ENCODE assay signal across 1 cellular context in genomic region chr1:201883786-201884185, GRCh38.
TF ChIP-seq lines count a peak whose summit lies in the region.

No MANE protein-coding gene starts in this region.

TF ChIP-seq in K562, 482 proteins besides CTCF, POLR2A, EP300 and RAD21 (continued from another document and continues in another):
- TF ChIP-seq, protein P1, sequence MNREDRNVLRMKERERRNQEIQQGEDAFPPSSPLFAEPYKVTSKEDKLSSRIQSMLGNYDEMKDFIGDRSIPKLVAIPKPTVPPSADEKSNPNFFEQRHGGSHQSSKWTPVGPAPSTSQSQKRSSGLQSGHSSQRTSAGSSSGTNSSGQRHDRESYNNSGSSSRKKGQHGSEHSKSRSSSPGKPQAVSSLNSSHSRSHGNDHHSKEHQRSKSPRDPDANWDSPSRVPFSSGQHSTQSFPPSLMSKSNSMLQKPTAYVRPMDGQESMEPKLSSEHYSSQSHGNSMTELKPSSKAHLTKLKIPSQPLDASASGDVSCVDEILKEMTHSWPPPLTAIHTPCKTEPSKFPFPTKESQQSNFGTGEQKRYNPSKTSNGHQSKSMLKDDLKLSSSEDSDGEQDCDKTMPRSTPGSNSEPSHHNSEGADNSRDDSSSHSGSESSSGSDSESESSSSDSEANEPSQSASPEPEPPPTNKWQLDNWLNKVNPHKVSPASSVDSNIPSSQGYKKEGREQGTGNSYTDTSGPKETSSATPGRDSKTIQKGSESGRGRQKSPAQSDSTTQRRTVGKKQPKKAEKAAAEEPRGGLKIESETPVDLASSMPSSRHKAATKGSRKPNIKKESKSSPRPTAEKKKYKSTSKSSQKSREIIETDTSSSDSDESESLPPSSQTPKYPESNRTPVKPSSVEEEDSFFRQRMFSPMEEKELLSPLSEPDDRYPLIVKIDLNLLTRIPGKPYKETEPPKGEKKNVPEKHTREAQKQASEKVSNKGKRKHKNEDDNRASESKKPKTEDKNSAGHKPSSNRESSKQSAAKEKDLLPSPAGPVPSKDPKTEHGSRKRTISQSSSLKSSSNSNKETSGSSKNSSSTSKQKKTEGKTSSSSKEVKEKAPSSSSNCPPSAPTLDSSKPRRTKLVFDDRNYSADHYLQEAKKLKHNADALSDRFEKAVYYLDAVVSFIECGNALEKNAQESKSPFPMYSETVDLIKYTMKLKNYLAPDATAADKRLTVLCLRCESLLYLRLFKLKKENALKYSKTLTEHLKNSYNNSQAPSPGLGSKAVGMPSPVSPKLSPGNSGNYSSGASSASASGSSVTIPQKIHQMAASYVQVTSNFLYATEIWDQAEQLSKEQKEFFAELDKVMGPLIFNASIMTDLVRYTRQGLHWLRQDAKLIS (CRISPR knock-in tag; IDR thresholded peaks at IDR 0.05), result 0 out of 2 replicates have a peak, but pooled peaks have one; percentile 29
- TF ChIP-seq ZNF589 (CRISPR knock-in tag; IDR thresholded peaks at IDR 0.05; ENCODE audit: low read depth) (peak; percentile 57; the same call in 1 of the 2 replicates), GTF2A2 (tag; IDR thresholded peaks at IDR 0.05) (no peak), ZSCAN32 (CRISPR knock-in tag; IDR thresholded peaks at IDR 0.05) (0 out of 2 replicates have a peak, but pooled peaks have one; percentile 30), ZNF79 (CRISPR knock-in tag; IDR thresholded peaks at IDR 0.05; ENCODE audit: low read depth) (no peak), NFE2 (IDR thresholded peaks at IDR 0.05; ENCODE audit: low read depth) (peak; percentile 81), MLX (CRISPR knock-in tag; conservative IDR thresholded peaks at IDR 0.05) (no peak), ZFP36 (IDR thresholded peaks at IDR 0.05; ENCODE audit: low read depth, low read length, partially characterized antibody) (no peak), ZNF124 (CRISPR knock-in tag; IDR thresholded peaks at IDR 0.05) (no peak), MEF2D (tag; conservative IDR thresholded peaks at IDR 0.05; ENCODE audit: low read depth) (0 out of 2 replicates have a peak, but pooled peaks have one; percentile 44), NR2C2 (CRISPR knock-in tag; IDR thresholded peaks at IDR 0.05) (no peak), NR2C2 (tag; IDR thresholded peaks at IDR 0.05) (peak; percentile 41; the same call in 1 of the 2 replicates), DMBX1 (CRISPR knock-in tag; IDR thresholded peaks at IDR 0.05; ENCODE audit: borderline replicate concordance) (peak; percentile 65; the same call in 1 of the 2 replicates), ZBTB49 (CRISPR knock-in tag; IDR thresholded peaks at IDR 0.05; ENCODE audit: borderline replicate concordance) (0 out of 2 replicates have a peak, but pooled peaks have one; percentile 23), THRAP3 (IDR thresholded peaks at IDR 0.05; ENCODE audit: borderline replicate concordance) (no peak), KAT2B (IDR thresholded peaks at IDR 0.05; ENCODE audit: low read depth, low read length) (no peak), FOSL1 (tag; conservative IDR thresholded peaks at IDR 0.05) (peak; percentile 84), NFXL1 (CRISPR knock-in tag; IDR thresholded peaks at IDR 0.05) (peak; percentile 84), CXXC5 (CRISPR knock-in tag; IDR thresholded peaks at IDR 0.05) (peak; percentile 29; the same call in 1 of the 2 replicates), MAFK (IDR thresholded peaks at IDR 0.05; ENCODE audit: low read length) (peak; percentile 59), NUFIP1 (IDR thresholded peaks at IDR 0.05; ENCODE audit: partially characterized antibody) (peak; percentile 18), YBX1 (IDR thresholded peaks at IDR 0.05) (no peak), ZNF445 (CRISPR knock-in tag; IDR thresholded peaks at IDR 0.05; ENCODE audit: low read depth) (no peak), SOX6 (IDR thresholded peaks at IDR 0.05) (no peak), C11orf30 (IDR thresholded peaks at IDR 0.05; ENCODE audit: low read depth) (peak; percentile 84), FOXK1 (CRISPR knock-in tag; IDR thresholded peaks at IDR 0.05; ENCODE audit: borderline replicate concordance) (peak; percentile 79; the same call in 1 of the 2 replicates), ZFP1 (CRISPR knock-in tag; IDR thresholded peaks at IDR 0.05) (no peak), SMARCA4 (IDR thresholded peaks at IDR 0.05) (peak; percentile 78; the same call in 1 of the 2 replicates), ZNF780A (CRISPR knock-in tag; IDR thresholded peaks at IDR 0.05) (no peak), ZBTB9 (CRISPR knock-in tag; IDR thresholded peaks at IDR 0.05) (0 out of 2 replicates have a peak, but pooled peaks have one; percentile 25), CHD4 (IDR thresholded peaks at IDR 0.05; ENCODE audit: insufficient read depth, insufficient replicate concordance, low read depth, low read length, poor library complexity, severe bottlenecking) (no peak), TBP (optimal IDR thresholded peaks at IDR 0.05; ENCODE audit: low read depth, low read length) (no peak), ZNF696 (CRISPR knock-in tag; conservative IDR thresholded peaks at IDR 0.05) (0 out of 2 replicates have a peak, but pooled peaks have one; percentile 52), ZNF324 (CRISPR knock-in tag; IDR thresholded peaks at IDR 0.05) (0 out of 2 replicates have a peak, but pooled peaks have one; percentile 14)
- TF ChIP-seq, protein P2, sequence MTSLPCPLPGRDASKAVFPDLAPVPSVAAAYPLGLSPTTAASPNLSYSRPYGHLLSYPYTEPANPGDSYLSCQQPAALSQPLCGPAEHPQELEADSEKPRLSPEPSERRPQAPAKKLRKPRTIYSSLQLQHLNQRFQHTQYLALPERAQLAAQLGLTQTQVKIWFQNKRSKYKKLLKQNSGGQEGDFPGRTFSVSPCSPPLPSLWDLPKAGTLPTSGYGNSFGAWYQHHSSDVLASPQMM (CRISPR knock-in tag; IDR thresholded peaks at IDR 0.05), result no peak
- TF ChIP-seq, protein P3, sequence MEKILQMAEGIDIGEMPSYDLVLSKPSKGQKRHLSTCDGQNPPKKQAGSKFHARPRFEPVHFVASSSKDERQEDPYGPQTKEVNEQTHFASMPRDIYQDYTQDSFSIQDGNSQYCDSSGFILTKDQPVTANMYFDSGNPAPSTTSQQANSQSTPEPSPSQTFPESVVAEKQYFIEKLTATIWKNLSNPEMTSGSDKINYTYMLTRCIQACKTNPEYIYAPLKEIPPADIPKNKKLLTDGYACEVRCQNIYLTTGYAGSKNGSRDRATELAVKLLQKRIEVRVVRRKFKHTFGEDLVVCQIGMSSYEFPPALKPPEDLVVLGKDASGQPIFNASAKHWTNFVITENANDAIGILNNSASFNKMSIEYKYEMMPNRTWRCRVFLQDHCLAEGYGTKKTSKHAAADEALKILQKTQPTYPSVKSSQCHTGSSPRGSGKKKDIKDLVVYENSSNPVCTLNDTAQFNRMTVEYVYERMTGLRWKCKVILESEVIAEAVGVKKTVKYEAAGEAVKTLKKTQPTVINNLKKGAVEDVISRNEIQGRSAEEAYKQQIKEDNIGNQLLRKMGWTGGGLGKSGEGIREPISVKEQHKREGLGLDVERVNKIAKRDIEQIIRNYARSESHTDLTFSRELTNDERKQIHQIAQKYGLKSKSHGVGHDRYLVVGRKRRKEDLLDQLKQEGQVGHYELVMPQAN (IDR thresholded peaks at IDR 0.05; ENCODE audit: borderline replicate concordance), result no peak
- TF ChIP-seq, protein P4, sequence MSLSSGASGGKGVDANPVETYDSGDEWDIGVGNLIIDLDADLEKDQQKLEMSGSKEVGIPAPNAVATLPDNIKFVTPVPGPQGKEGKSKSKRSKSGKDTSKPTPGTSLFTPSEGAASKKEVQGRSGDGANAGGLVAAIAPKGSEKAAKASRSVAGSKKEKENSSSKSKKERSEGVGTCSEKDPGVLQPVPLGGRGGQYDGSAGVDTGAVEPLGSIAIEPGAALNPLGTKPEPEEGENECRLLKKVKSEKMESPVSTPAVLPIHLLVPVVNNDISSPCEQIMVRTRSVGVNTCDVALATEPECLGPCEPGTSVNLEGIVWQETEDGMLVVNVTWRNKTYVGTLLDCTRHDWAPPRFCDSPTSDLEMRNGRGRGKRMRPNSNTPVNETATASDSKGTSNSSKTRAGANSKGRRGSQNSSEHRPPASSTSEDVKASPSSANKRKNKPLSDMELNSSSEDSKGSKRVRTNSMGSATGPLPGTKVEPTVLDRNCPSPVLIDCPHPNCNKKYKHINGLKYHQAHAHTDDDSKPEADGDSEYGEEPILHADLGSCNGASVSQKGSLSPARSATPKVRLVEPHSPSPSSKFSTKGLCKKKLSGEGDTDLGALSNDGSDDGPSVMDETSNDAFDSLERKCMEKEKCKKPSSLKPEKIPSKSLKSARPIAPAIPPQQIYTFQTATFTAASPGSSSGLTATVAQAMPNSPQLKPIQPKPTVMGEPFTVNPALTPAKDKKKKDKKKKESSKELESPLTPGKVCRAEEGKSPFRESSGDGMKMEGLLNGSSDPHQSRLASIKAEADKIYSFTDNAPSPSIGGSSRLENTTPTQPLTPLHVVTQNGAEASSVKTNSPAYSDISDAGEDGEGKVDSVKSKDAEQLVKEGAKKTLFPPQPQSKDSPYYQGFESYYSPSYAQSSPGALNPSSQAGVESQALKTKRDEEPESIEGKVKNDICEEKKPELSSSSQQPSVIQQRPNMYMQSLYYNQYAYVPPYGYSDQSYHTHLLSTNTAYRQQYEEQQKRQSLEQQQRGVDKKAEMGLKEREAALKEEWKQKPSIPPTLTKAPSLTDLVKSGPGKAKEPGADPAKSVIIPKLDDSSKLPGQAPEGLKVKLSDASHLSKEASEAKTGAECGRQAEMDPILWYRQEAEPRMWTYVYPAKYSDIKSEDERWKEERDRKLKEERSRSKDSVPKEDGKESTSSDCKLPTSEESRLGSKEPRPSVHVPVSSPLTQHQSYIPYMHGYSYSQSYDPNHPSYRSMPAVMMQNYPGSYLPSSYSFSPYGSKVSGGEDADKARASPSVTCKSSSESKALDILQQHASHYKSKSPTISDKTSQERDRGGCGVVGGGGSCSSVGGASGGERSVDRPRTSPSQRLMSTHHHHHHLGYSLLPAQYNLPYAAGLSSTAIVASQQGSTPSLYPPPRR (CRISPR knock-in tag; IDR thresholded peaks at IDR 0.05; ENCODE audit: borderline replicate concordance), result no peak
- TF ChIP-seq, protein P5, sequence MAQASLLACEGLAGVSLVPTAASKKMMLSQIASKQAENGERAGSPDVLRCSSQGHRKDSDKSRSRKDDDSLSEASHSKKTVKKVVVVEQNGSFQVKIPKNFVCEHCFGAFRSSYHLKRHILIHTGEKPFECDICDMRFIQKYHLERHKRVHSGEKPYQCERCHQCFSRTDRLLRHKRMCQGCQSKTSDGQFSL (CRISPR knock-in tag; IDR thresholded peaks at IDR 0.05), result no peak
- TF ChIP-seq, protein P5 (tag; IDR thresholded peaks at IDR 0.05), result no peak
- TF ChIP-seq, protein P6, sequence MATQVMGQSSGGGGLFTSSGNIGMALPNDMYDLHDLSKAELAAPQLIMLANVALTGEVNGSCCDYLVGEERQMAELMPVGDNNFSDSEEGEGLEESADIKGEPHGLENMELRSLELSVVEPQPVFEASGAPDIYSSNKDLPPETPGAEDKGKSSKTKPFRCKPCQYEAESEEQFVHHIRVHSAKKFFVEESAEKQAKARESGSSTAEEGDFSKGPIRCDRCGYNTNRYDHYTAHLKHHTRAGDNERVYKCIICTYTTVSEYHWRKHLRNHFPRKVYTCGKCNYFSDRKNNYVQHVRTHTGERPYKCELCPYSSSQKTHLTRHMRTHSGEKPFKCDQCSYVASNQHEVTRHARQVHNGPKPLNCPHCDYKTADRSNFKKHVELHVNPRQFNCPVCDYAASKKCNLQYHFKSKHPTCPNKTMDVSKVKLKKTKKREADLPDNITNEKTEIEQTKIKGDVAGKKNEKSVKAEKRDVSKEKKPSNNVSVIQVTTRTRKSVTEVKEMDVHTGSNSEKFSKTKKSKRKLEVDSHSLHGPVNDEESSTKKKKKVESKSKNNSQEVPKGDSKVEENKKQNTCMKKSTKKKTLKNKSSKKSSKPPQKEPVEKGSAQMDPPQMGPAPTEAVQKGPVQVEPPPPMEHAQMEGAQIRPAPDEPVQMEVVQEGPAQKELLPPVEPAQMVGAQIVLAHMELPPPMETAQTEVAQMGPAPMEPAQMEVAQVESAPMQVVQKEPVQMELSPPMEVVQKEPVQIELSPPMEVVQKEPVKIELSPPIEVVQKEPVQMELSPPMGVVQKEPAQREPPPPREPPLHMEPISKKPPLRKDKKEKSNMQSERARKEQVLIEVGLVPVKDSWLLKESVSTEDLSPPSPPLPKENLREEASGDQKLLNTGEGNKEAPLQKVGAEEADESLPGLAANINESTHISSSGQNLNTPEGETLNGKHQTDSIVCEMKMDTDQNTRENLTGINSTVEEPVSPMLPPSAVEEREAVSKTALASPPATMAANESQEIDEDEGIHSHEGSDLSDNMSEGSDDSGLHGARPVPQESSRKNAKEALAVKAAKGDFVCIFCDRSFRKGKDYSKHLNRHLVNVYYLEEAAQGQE (CRISPR knock-in tag; IDR thresholded peaks at IDR 0.05; ENCODE audit: low read depth), result 0 out of 2 replicates have a peak, but pooled peaks have one; percentile 20
- TF ChIP-seq, protein P7, sequence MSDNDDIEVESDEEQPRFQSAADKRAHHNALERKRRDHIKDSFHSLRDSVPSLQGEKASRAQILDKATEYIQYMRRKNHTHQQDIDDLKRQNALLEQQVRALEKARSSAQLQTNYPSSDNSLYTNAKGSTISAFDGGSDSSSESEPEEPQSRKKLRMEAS (CRISPR knock-in tag; IDR thresholded peaks at IDR 0.05), result no peak; the same call in 1 of the 2 replicates
